In genomic region chr2:23009545-23010149, GRCh38 we compare ENCODE assay signal across 14 cellular contexts.
DNase-seq lines count a peak whose midpoint lies in the region; ATAC-seq and TF ChIP-seq lines count a peak whose summit lies in the region.
"Had no signal": no experiment of that assay in that cellular context is flagged by ENCODE, and none has a peak within 500 bp of the region (broad histone marks: within the 10 kb centered on the region; RNA-seq: fewer than 3 reads in every experiment).

No MANE protein-coding gene starts in this region.

- CTCF ChIA-PET in HEK293T (lab: Yijun Ruan, JAX), result no interaction called here

- DNase-seq in AG10803 (ENCODE audit: low read depth) (peak; percentile 40), NCI-H2029 treated with DMSO at 0.1 percent for 48 hours (lab: John Stamatoyannopoulos, UW) (peak; percentile 26), fibroblast of the conjunctiva (ENCODE audit: low read depth) (peak; percentile 30), myocyte (ENCODE audit: low read depth) (peak; percentile 1), HEK293T (ENCODE audit: extremely low spot score) (no peak), COR-L47 (lab: John Stamatoyannopoulos, UW) (no peak)
- DNase-seq in activated CD4-positive, CD25-positive, alpha-beta regulatory T cell treated with anti-CD3 and anti-CD28 coated beads, Interleukin-2, amount 50 U/mL, for 72 hours, result no peak
- DNase-seq: activated CD4-positive, alpha-beta T cell treated with anti-CD3 and anti-CD28 coated beads, Interleukin-2, amount 10 ng/mL, durations not matched to agents 7 days and 5 days; activated naive CD4-positive, alpha-beta T cell treated with anti-CD3 and anti-CD28 coated beads, Interleukin-2, amount 10 ng/mL, durations not matched to agents 7 days and 5 days; BE2C; NCI-H510A; stimulated activated CD4-positive, alpha-beta T cell treated with anti-CD3 and anti-CD28 coated beads, Interleukin-4, amount 100 ng/mL, for 24 hours had no signal

- ATAC-seq in HG02870 (IDR thresholded peaks at IDR 0.05; ENCODE audit: unreplicated experiment), result no peak

- TF ChIP-seq CTCF in AG10803 (conservative IDR thresholded peaks at IDR 0.05; ENCODE audit: low read length), result no peak

- no peak overlapping the region for H3K4me3 ChIP-seq in AG10803 (ENCODE audit: low read length)
- H3K4me3 ChIP-seq: HAP-1 had no signal

- POLR2A ChIA-PET in HEK293T (lab: Yijun Ruan, JAX), result no interaction called here

TF ChIP-seq in HEK293T, 16 proteins besides CTCF, POLR2A, EP300 and RAD21:
- no peak for TF ChIP-seq HDGF (IDR thresholded peaks at IDR 0.05; ENCODE audit: borderline replicate concordance)
- TF ChIP-seq FOXK2 (IDR thresholded peaks at IDR 0.05), result no peak
- no peak for TF ChIP-seq LEF1 (IDR thresholded peaks at IDR 0.05; ENCODE audit: borderline replicate concordance)
- no peak for TF ChIP-seq FOXA1 (IDR thresholded peaks at IDR 0.05)
- no peak for TF ChIP-seq NFRKB (IDR thresholded peaks at IDR 0.05)
- no peak for TF ChIP-seq L3MBTL2 (conservative IDR thresholded peaks at IDR 0.05)
- TF ChIP-seq ARNT (IDR thresholded peaks at IDR 0.05), result no peak
- TF ChIP-seq TARDBP (IDR thresholded peaks at IDR 0.05), result no peak
- no peak for TF ChIP-seq FOXM1 (IDR thresholded peaks at IDR 0.05; ENCODE audit: borderline replicate concordance)
- TF ChIP-seq SUZ12 (IDR thresholded peaks at IDR 0.05), result no peak
- no peak for TF ChIP-seq CTBP1 (IDR thresholded peaks at IDR 0.05; ENCODE audit: borderline replicate concordance)
- TF ChIP-seq BHLHE40 (IDR thresholded peaks at IDR 0.05; ENCODE audit: borderline replicate concordance), result no peak
- no peak for TF ChIP-seq ELF4 (IDR thresholded peaks at IDR 0.05)
- TF ChIP-seq ZNF384 (IDR thresholded peaks at IDR 0.05), result no peak
- TF ChIP-seq, protein P1, sequence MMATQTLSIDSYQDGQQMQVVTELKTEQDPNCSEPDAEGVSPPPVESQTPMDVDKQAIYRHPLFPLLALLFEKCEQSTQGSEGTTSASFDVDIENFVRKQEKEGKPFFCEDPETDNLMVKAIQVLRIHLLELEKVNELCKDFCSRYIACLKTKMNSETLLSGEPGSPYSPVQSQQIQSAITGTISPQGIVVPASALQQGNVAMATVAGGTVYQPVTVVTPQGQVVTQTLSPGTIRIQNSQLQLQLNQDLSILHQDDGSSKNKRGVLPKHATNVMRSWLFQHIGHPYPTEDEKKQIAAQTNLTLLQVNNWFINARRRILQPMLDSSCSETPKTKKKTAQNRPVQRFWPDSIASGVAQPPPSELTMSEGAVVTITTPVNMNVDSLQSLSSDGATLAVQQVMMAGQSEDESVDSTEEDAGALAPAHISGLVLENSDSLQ (IDR thresholded peaks at IDR 0.05), result no peak
- TF ChIP-seq SP1 (IDR thresholded peaks at IDR 0.05), result no peak

Comparison
In these comparisons a context has a peak if more than half of its experiments do, and no peak if none do; other contexts are left out.
1. DNase-seq: peak in AG10803 (single experiment), NCI-H2029 treated with DMSO at 0.1 percent for 48 hours (single experiment), fibroblast of the conjunctiva (single experiment) and myocyte (single experiment); none in HEK293T (single experiment), COR-L47 (single experiment) and activated CD4-positive, CD25-positive, alpha-beta regulatory T cell treated with anti-CD3 and anti-CD28 coated beads, Interleukin-2, amount 50 U/mL, for 72 hours (single experiment).